In genomic region chr15:22979699-22980188, GRCh38 we compare ENCODE assay signal across 1 cellular context.
TF ChIP-seq lines count a peak whose summit lies in the region.

No MANE protein-coding gene starts in this region.

TF ChIP-seq in H1, 55 proteins besides CTCF, POLR2A, EP300 and RAD21 (continued from another document):
- 0 out of 4 replicates have a peak, but pooled peaks of 1 of the 2 experiments have one; percentile 28 for TF ChIP-seq HDAC2 (IDR thresholded peaks at IDR 0.05; ENCODE audit: borderline replicate concordance in 1 of 2, low read depth in 2 of 2, low read length in 2 of 2)
- TF ChIP-seq, protein P1, sequence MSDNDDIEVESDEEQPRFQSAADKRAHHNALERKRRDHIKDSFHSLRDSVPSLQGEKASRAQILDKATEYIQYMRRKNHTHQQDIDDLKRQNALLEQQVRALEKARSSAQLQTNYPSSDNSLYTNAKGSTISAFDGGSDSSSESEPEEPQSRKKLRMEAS (IDR thresholded peaks at IDR 0.05): peak; percentile 85
- TF ChIP-seq EZH2 (IDR thresholded peaks at IDR 0.05; ENCODE audit: low read depth, low read length, severe bottlenecking): peak; percentile 15
- TF ChIP-seq CBX5 (IDR thresholded peaks at IDR 0.05; ENCODE audit: low read depth, low read length): no peak
- no peak for TF ChIP-seq JUND (IDR thresholded peaks at IDR 0.05; ENCODE audit: low read length)
- TF ChIP-seq JUN (IDR thresholded peaks at IDR 0.05; ENCODE audit: low read depth, low read length): no peak
- TF ChIP-seq SUZ12 (IDR thresholded peaks at IDR 0.05; ENCODE audit: low read length): no peak; the same call in 1 of the 2 replicates
- peak; percentile 41 for TF ChIP-seq KDM4A (IDR thresholded peaks at IDR 0.05; ENCODE audit: low read depth, low read length, severe bottlenecking)
- TF ChIP-seq TAF7 (optimal IDR thresholded peaks at IDR 0.05; ENCODE audit: borderline replicate concordance, low read depth, low read length): no peak
